In genomic region chr15:66587020-66587419, GRCh38 we compare ENCODE assay signal across 8 cellular contexts. TPM values are rescaled to one million over a fixed set of nuclear protein-coding genes. Genes with fewer than 3 reads are reported as not detected.
"Had no signal": no experiment of that assay in that cellular context is flagged by ENCODE, and none has a peak within 500 bp of the region (broad histone marks: within the 10 kb centered on the region; RNA-seq: fewer than 3 reads in every experiment).

No MANE protein-coding gene starts in this region.

- DNase-seq: GM23248, GOT3, KBM-7 had no signal

- FAIRE-seq: HepG2 had no signal

- H3K4me3 ChIP-seq: GM23248, HAP-1 had no signal

- H3K9ac ChIP-seq: GM23248 had no signal

- H3K4me1 ChIP-seq: HAP-1 had no signal

- H3K9me3 ChIP-seq: HAP-1 had no signal

- H3K27ac ChIP-seq: GM23248, HL-60 had no signal

- H3K36me3 ChIP-seq: HAP-1 had no signal

- ATAC-seq: HCT116 had no signal

RNA-seq across cellular contexts. Expression of gene LCTL, which starts 21.2 kb away (rescaled TPM):
- total RNA-seq: GM23248 had no signal
- polyA plus RNA-seq: IgD-negative memory B cell had no signal
